8 cellular contexts compared by ENCODE assay signal in the genomic region with DNA sequence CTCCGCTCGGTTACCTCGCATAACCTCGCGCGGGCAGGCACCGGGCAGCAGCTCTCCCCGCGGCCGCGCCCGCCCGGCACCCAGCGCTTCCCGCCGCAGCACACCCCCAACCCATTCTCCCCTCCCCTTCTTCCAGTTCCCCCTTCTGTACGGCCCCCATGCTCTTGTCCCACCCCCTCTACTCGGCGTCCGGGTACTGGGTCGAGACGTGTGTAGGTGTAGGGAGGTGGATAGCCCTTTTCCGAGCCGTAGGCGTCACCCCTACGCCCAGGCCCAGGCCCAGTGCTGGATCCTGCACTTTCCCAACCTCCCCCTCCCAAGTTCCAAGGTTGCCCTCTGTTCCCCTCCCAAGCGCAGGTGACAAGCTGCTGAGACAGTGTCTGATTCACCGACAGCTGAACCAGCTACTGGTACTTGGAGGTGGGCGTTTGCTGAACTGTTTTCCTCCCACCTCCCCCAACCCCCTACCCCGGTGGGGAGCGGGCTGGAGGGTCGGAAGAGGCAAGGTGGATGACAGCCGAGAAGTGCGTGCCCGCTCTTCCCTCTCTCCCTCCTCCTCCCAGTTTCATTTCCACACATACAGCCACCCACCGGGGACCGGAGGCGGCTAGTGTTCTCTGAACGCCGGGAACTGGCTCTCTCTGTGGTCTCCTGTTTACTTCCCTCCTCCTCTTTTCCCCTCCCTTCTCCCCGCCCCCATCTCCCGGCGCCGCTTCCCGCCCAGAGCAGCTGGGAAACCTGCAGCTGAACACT.
DNase-seq lines count a peak whose midpoint lies in the region; ATAC-seq lines count a peak whose summit lies in the region.

No MANE protein-coding gene starts in this region.

- DNase-seq in AML-193 (lab: John Stamatoyannopoulos, UW) (peak; percentile 50 to 52), NCI-H510A treated with DMSO at 0.1 percent for 48 hours (lab: John Stamatoyannopoulos, UW) (peak; percentile 74), epithelial cell of prostate (ENCODE audit: low read depth, low spot score) (no peak), midbrain (lab: John Stamatoyannopoulos, UW) (peak; percentile 94)
- peak in 2 of 3 experiments; percentile 18 to 28 for DNase-seq in activated CD8-positive, alpha-beta memory T cell treated with anti-CD3 and anti-CD28 coated beads for 48 hours (ENCODE audit: low read depth in 2 of 3, low spot score in 2 of 3)
- peak; percentile 56 to 60 for DNase-seq in stimulated activated CD8-positive, alpha-beta memory T cell treated with anti-CD3 and anti-CD28 coated beads, Interleukin-7, amount 100 ng/mL, for 4 hours (ENCODE audit: low read depth in 2 of 2)

- peak overlapping the region; percentile 99 for H3K27ac ChIP-seq in epithelial cell of prostate

- ATAC-seq in GM18867 (IDR thresholded peaks at IDR 0.05; ENCODE audit: unreplicated experiment): peak; percentile 22
- ATAC-seq in HG03280 (IDR thresholded peaks at IDR 0.05; ENCODE audit: unreplicated experiment): peak; percentile 19
